Comparison of ENCODE assay signal across 20 cellular contexts in genomic region chr2:217335341-217335966, GRCh38.
DNase-seq lines count a peak whose midpoint lies in the region; ATAC-seq, FAIRE-seq and TF ChIP-seq lines count a peak whose summit lies in the region.
"Had no signal": no experiment of that assay in that cellular context is flagged by ENCODE, and none has a peak within 500 bp of the region (broad histone marks: within the 10 kb centered on the region; RNA-seq: fewer than 3 reads in every experiment).

No MANE protein-coding gene starts in this region.

- no peaks in the 10 kb centered on the region for H3K79me2 ChIP-seq in astrocyte (ENCODE audit: insufficient read depth, low read length)

- DNase-seq in A172 (ENCODE audit: low spot score) (peak; percentile 31), H54 (ENCODE audit: insufficient read length, low spot score) (no peak), astrocyte (ENCODE audit: low read depth) (no peak), kidney tubule cell (ENCODE audit: low spot score) (peak; percentile 70), aorta (no peak), GM19240 (ENCODE audit: insufficient read length, low spot score) (no peak), ascending aorta (ENCODE audit: low spot score in 2 of 2) (no peak), GF-D8 (lab: John Stamatoyannopoulos, UW) (no peak)
- DNase-seq: 8988T; brain microvascular endothelial cell; DND-41; effector CD8-positive, alpha-beta T cell; esophagus squamous epithelium; lower lobe of right lung; NCI-H187; NCI-H526; RPMI8226; upper lobe of right lung had no signal

- H3K27ac Mint-ChIP-seq in astrocyte (ENCODE audit: unreplicated experiment): peak overlapping the region; percentile 1
- H3K27ac Mint-ChIP-seq: T-helper 1 cell treated with Interleukin-12 subunit alpha and Interleukin-12 subunit beta and Interleukin-4 antibody, amounts not matched to agents 30 μg/mL and 1 μg/mL, for 36 hours had no signal

- FAIRE-seq in H54 (lab: Jason Lieb, UNC) (peak; percentile 23), astrocyte (lab: Jason Lieb, UNC) (no peak)

- H3K9me3 ChIP-seq in astrocyte (ENCODE audit: insufficient read depth, low read depth, low read length): no peaks in the 10 kb centered on the region
- no peaks in the 10 kb centered on the region for H3K9me3 ChIP-seq in aorta (ENCODE audit: control insufficient read depth, low read length)
- no peaks in the 10 kb centered on the region for H3K9me3 ChIP-seq in ascending aorta
- H3K9me3 ChIP-seq: esophagus squamous epithelium, lower lobe of right lung, prostate gland, upper lobe of right lung had no signal

- no peak for ATAC-seq in aorta (ENCODE audit: low FRiP score)
- ATAC-seq: lower lobe of right lung, upper lobe of right lung had no signal

- H3K27me3 ChIP-seq in astrocyte (ENCODE audit: insufficient read depth, low read length): no peaks in the 10 kb centered on the region
- no peaks in the 10 kb centered on the region for H3K27me3 ChIP-seq in aorta (ENCODE audit: control insufficient read depth in 1 of 2, insufficient read depth in 2 of 2, low read length in 1 of 2)
- H3K27me3 ChIP-seq in ascending aorta: no peaks in the 10 kb centered on the region
- H3K27me3 ChIP-seq: brain microvascular endothelial cell, esophagus squamous epithelium, upper lobe of right lung had no signal

- H3K27me3 Mint-ChIP-seq in astrocyte (ENCODE audit: low read depth, unreplicated experiment): no peaks in the 10 kb centered on the region

- H3K36me3 Mint-ChIP-seq in astrocyte (ENCODE audit: low read depth, unreplicated experiment): no peaks in the 10 kb centered on the region

- H3K4me2 ChIP-seq in astrocyte (ENCODE audit: low read length): no peak overlapping the region

- H3K9me3 Mint-ChIP-seq in astrocyte (ENCODE audit: unreplicated experiment): peaks cover 1% of the 10 kb centered on the region
- H3K9me3 Mint-ChIP-seq: T-helper 1 cell treated with Interleukin-12 subunit alpha and Interleukin-12 subunit beta and Interleukin-4 antibody, amounts not matched to agents 30 μg/mL and 1 μg/mL, for 36 hours had no signal

- peaks cover 27% of the 10 kb centered on the region for H3K4me1 ChIP-seq in astrocyte (ENCODE audit: insufficient read depth, low read length)
- H3K4me1 ChIP-seq in aorta (ENCODE audit: control insufficient read depth in 1 of 2, insufficient read depth in 2 of 2, low read length in 2 of 2): peaks cover 0 to 8% of the 10 kb centered on the region in 2 donors
- H3K4me1 ChIP-seq in ascending aorta: peaks cover 7 to 24% of the 10 kb centered on the region in 2 donors

- no peak for TF ChIP-seq CTCF in astrocyte (IDR thresholded peaks at IDR 0.05; ENCODE audit: insufficient read depth, low read depth, low read length)
- no peak for TF ChIP-seq CTCF in ascending aorta (IDR thresholded peaks at IDR 0.05)

- H3K4me3 ChIP-seq in astrocyte (ENCODE audit: insufficient read depth, low read depth, low read length) (no peak overlapping the region), aorta (ENCODE audit: low read length in 2 of 2) (no peak overlapping the region), ascending aorta (no peak overlapping the region)
- H3K4me3 ChIP-seq: esophagus squamous epithelium, lower lobe of right lung, prostate gland, upper lobe of right lung had no signal

- intact Hi-C loops in aorta (cut with DNase I): no loop called here
- intact Hi-C loops in ascending aorta (cut with DNase I): no loop called here

- TF ChIP-seq POLR2A in H54 (IDR thresholded peaks at IDR 0.05; ENCODE audit: low read depth, low read length): no peak

- peaks cover 43% of the 10 kb centered on the region for H3K4me1 Mint-ChIP-seq in astrocyte (ENCODE audit: low read depth, unreplicated experiment)

- H2AFZ ChIP-seq in astrocyte (ENCODE audit: low read depth, low read length): no peak overlapping the region

- H3K4me3 Mint-ChIP-seq in astrocyte (ENCODE audit: unreplicated experiment): no peak overlapping the region
- H3K4me3 Mint-ChIP-seq: T-helper 1 cell treated with Interleukin-12 subunit alpha and Interleukin-12 subunit beta and Interleukin-4 antibody, amounts not matched to agents 30 μg/mL and 1 μg/mL, for 36 hours had no signal

- no peaks in the 10 kb centered on the region for H4K20me1 ChIP-seq in astrocyte (ENCODE audit: insufficient read depth, low read length)

- H3K9ac ChIP-seq in astrocyte (ENCODE audit: low read length): no peak overlapping the region

- no peaks in the 10 kb centered on the region for H3K36me3 ChIP-seq in astrocyte (ENCODE audit: insufficient read depth, low read length)
- H3K36me3 ChIP-seq in aorta (ENCODE audit: control insufficient read depth in 1 of 2, insufficient read depth in 2 of 2, low read length in 1 of 2): no peaks in the 10 kb centered on the region
- no peaks in the 10 kb centered on the region for H3K36me3 ChIP-seq in ascending aorta
- H3K36me3 ChIP-seq: brain microvascular endothelial cell, esophagus squamous epithelium, lower lobe of right lung, prostate gland, upper lobe of right lung had no signal

- H3K27ac ChIP-seq in astrocyte (ENCODE audit: low read depth, low read length) (no peak overlapping the region), aorta (ENCODE audit: low read depth in 1 of 2, low read length in 2 of 2) (no peak overlapping the region), ascending aorta (no peak overlapping the region)
- H3K27ac ChIP-seq: brain microvascular endothelial cell, esophagus squamous epithelium, lower lobe of right lung, prostate gland, upper lobe of right lung had no signal

- WGBS in aorta, 2 donors: 93 to 94% methylated on average over 5 of the region's 5 CpGs

Comparison
In these comparisons a context has a peak if more than half of its experiments do, and no peak if none do; other contexts are left out.
1. DNase-seq: peak in A172 (single experiment) and kidney tubule cell (single experiment); none in H54 (single experiment), astrocyte (single experiment), aorta (0 of 2), GM19240 (single experiment), ascending aorta (0 of 2) and GF-D8 (single experiment).